In genomic region chr10:17673517-17674051, GRCh38 we compare ENCODE assay signal across 8 cellular contexts. TPM values are rescaled to one million over a fixed set of nuclear protein-coding genes. Genes with fewer than 3 reads are reported as not detected.
DNase-seq lines count a peak whose midpoint lies in the region; ATAC-seq and TF ChIP-seq lines count a peak whose summit lies in the region.

No MANE protein-coding gene starts in this region.

- WGBS in lung, 2 donors: 76 to 79% methylated on average over 4 of the region's 4 CpGs
- WGBS in spleen, 5 donors: 78 to 93% (median 89%) methylated on average over 4 of the region's 4 CpGs

- H3K27ac ChIP-seq in lung (ENCODE audit: low read depth in 1 of 2, low read length in 1 of 2) (no peak overlapping the region), spleen (no peak overlapping the region)

- H3K9me3 ChIP-seq in lung (ENCODE audit: control insufficient read depth in 2 of 2, insufficient read depth in 1 of 2, low read length in 1 of 2): no peaks in the 10 kb centered on the region
- no peaks in the 10 kb centered on the region for H3K9me3 ChIP-seq in spleen

- in situ Hi-C loops in astrocyte of the cerebellum (cut with HindIII; ENCODE audit: low sequenced_read_pairs): loop anchor here (5.0 kb wide), 1 partner anchor 34 kb away; no protein-coding TSS in a partner anchor

- intact Hi-C loops in spleen (cut with DNase I; ENCODE audit: low total_unique reads): no loop called here

- peak; percentile 27 for DNase-seq in AG09319 (ENCODE audit: extremely low read depth, low read depth)
- peak in 56 of 76 experiments; percentile 14 to 78 (median 46) for DNase-seq in HUDEP-2 (lab: John Stamatoyannopoulos, UW; ENCODE audit: unreplicated experiment in 76 of 76)
- peak; percentile 90 for DNase-seq in astrocyte of the cerebellum (ENCODE audit: low read depth)
- no peak for DNase-seq in lung (ENCODE audit: low spot score)
- no peak for DNase-seq in Ammon's horn (ENCODE audit: low spot score)
- no peak for DNase-seq in NCI-H2171 (lab: John Stamatoyannopoulos, UW)
- no peak for DNase-seq in spleen
- DNase-seq in NOMO-1 treated with DMSO at 0.1 percent for 48 hours (lab: John Stamatoyannopoulos, UW; ENCODE audit: unreplicated experiment): no peak

- no peak for TF ChIP-seq CTCF in AG09319 (IDR thresholded peaks at IDR 0.05; ENCODE audit: low read depth, low read length)
- no peak for TF ChIP-seq CTCF in astrocyte of the cerebellum (IDR thresholded peaks at IDR 0.05; ENCODE audit: low read depth, low read length, missing control alignments)
- no peak for TF ChIP-seq CTCF in lung (IDR thresholded peaks at IDR 0.05; ENCODE audit: control extremely low read depth, extremely low read depth)
- no peak for TF ChIP-seq CTCF in spleen (IDR thresholded peaks at IDR 0.05 in 8 of 11, conservative IDR thresholded peaks at IDR 0.05 in 3 of 11)

- H3K4me3 ChIP-seq in astrocyte of the cerebellum (ENCODE audit: low read depth, low read length): no peak overlapping the region
- no peak overlapping the region for H3K4me3 ChIP-seq in lung
- no peak overlapping the region for H3K4me3 ChIP-seq in spleen

- no peak for TF ChIP-seq POLR2A in spleen (IDR thresholded peaks at IDR 0.05)

- H3K4me1 ChIP-seq in lung (ENCODE audit: control insufficient read depth in 2 of 2, insufficient read depth in 2 of 2, low read length in 2 of 2) (peaks cover 3 to 22% of the 10 kb centered on the region in 2 donors), spleen (peaks cover 0 to 34% (median 13%) of the 10 kb centered on the region in 6 donors)

- H3K27me3 ChIP-seq in lung (ENCODE audit: control insufficient read depth, insufficient read depth): no peaks in the 10 kb centered on the region
- H3K27me3 ChIP-seq in spleen (replicated peaks in 1 of 7): no peaks in the 10 kb centered on the region

- H3K36me3 ChIP-seq in lung (ENCODE audit: control insufficient read depth in 2 of 2, insufficient read depth in 2 of 2, low read length in 2 of 2): no peaks in the 10 kb centered on the region
- H3K36me3 ChIP-seq in spleen: no peaks in the 10 kb centered on the region

- peak; percentile 72 for ATAC-seq in lung (ENCODE audit: insufficient read depth, low FRiP score)

RNA-seq across cellular contexts. Expression of gene STAM, which starts 29.6 kb away (rescaled TPM):
- total RNA-seq in lung: 10 to 100 TPM; 25.4 to 76.8 TPM
- 10 to 100 TPM; 11.9 to 15.5 TPM for polyA plus RNA-seq in lung
- total RNA-seq in spleen: 10 to 100 TPM; 19.0 to 28.6 (median 22.2) TPM
- polyA plus RNA-seq in spleen: 1 to 10 TPM; 5.6 to 7.9 (median 6.3) TPM

RNA-seq across cellular contexts. Expression of gene HACD1, which starts 56.4 kb away (rescaled TPM):
- total RNA-seq in lung (10 to 100 TPM; 16.6 to 31.9 TPM), spleen (1 to 10 TPM; 2.8 to 4.9 (median 3.5) TPM)
- polyA plus RNA-seq in lung (10 to 100 TPM; 11.5 to 49.2 TPM), spleen (1 to 10 TPM; 3.2 to 4.2 (median 3.8) TPM)

Comparison
In these comparisons a context has a peak if more than half of its experiments do, and no peak if none do; other contexts are left out.
1. DNase-seq: peak in AG09319 (single experiment), HUDEP-2 (56 of 76) and astrocyte of the cerebellum (single experiment); none in lung (single experiment), Ammon's horn (single experiment), NCI-H2171 (single experiment), spleen (single experiment) and NOMO-1 treated with DMSO at 0.1 percent for 48 hours (single experiment).